In the genomic region with DNA sequence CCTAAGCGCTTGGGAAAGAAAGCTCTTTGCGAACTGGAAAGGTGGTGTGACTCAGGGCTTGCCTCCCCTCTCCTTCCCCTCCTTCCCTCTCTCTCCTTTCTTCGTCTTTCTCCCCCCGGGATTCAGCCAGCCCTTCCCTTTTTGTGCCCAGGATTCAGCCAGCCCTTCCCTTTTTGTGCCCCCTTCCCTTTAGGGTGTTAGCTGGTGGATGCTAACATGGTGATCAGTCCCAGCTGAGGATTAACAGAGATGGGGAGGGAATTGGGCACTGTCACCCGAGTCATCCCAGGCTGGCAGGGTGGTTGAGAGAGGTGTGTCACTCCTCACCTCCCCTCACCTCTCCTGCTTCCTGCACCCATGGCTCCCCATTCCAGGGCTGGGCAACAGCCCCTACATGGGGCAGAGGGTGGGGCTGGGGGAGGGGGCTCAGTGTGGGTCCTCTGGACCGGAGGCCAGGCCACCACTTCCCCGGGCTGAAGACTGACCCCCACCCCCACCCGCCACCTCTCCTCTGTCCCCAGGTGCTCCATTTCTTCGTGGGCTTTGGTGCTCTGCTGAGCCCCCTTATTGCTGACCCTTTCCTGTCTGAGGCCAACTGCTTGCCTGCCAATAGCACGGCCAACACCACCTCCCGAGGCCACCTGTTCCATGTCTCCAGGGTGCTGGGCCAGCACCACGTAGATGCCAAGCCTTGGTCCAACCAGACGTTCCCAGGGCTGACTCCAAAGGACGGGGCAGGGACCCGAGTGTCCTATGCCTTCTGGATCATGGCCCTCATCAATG, we compare ENCODE assay signal across 12 cellular contexts.
"Had no signal": no experiment of that assay in that cellular context is flagged by ENCODE, and none has a peak within 500 bp of the region (broad histone marks: within the 10 kb centered on the region; RNA-seq: fewer than 3 reads in every experiment).

No MANE protein-coding gene starts in this region.

- H3K9me3 ChIP-seq: esophagus muscularis mucosa had no signal

- H3K36me3 ChIP-seq: esophagus muscularis mucosa had no signal

- H3K4me3 ChIP-seq: esophagus muscularis mucosa had no signal

- DNase-seq: activated B cell treated with CpG ODN at 0.5 μM for 24 hours; activated effector memory CD4-positive, alpha-beta T cell treated with Interleukin-2 at 50 U/mL for 16 hours; activated T-cell treated with anti-CD3 and anti-CD28 coated beads, Interleukin-2, amount 50 U/mL, for 24 hours; amygdala; glutamatergic neuron; nephron progenitor cell; stimulated activated CD4-positive, alpha-beta T cell treated with anti-CD3 and anti-CD28 coated beads, Interleukin-15, amount 100 ng/mL, for 24 hours; stimulated activated CD4-positive, alpha-beta T cell treated with anti-CD3 and anti-CD28 coated beads, Interleukin-4, amount 100 ng/mL, for 24 hours; stimulated activated naive CD8-positive, alpha-beta T cell treated with anti-CD3 and anti-CD28 coated beads, Interleukin-15, amount 100 ng/mL, for 72 hours; T-helper 1 cell had no signal

- H3K27ac ChIP-seq: esophagus muscularis mucosa, parathyroid adenoma had no signal
